18 cellular contexts compared by ENCODE assay signal in genomic region chr3:69201658-69202057, GRCh38.
DNase-seq lines count a peak whose midpoint lies in the region; ATAC-seq lines count a peak whose summit lies in the region.
"Had no signal": no experiment of that assay in that cellular context is flagged by ENCODE, and none has a peak within 500 bp of the region (broad histone marks: within the 10 kb centered on the region; RNA-seq: fewer than 3 reads in every experiment).

No MANE protein-coding gene starts in this region.

- H3K4me1 ChIP-seq in mucosa of rectum (ENCODE audit: control insufficient read depth in 2 of 2, insufficient read depth in 2 of 2, low read length in 2 of 2): peaks cover 14 to 16% of the 10 kb centered on the region in 2 donors

- DNase-seq in DMS53 (lab: John Stamatoyannopoulos, UW): peak; percentile 18
- DNase-seq in DMS53 treated with DMSO at 0.1 percent for 48 hours (lab: John Stamatoyannopoulos, UW; ENCODE audit: unreplicated experiment): no peak
- peak; percentile 38 for DNase-seq in HT-29 (ENCODE audit: low spot score)
- no peak for DNase-seq in activated T-helper 1 cell treated with anti-CD3 and anti-CD28 coated beads, Interleukin-12 subunit alpha, Interleukin-12 subunit beta, Interleukin-2, Interleukin-4 antibody, amounts not matched to agents 30 ng/mL and 10 ng/mL and 1 ng/mL, durations not matched to agents 14 hours and 24 hours and 36 hours (ENCODE audit: low spot score)
- DNase-seq in activated effector memory CD4-positive, alpha-beta T cell treated with Interleukin-2 at 50 U/mL for 16 hours: no peak
- no peak for DNase-seq in T-cell
- DNase-seq: activated gamma-delta T cell, NCI-H1048, NCI-H446 treated with DMSO at 0.1 percent for 48 hours, T-helper 9 cell had no signal

- no peak overlapping the region for H3K27ac Mint-ChIP-seq in activated T-helper 1 cell treated with anti-CD3 and anti-CD28 coated beads, Interleukin-12 subunit alpha, Interleukin-12 subunit beta, Interleukin-2, Interleukin-4 antibody, amounts not matched to agents 30 ng/mL and 10 ng/mL and 1 ng/mL, durations not matched to agents 14 hours and 24 hours and 36 hours
- H3K27ac Mint-ChIP-seq in T-cell: no peak overlapping the region

- H3K9me3 Mint-ChIP-seq in activated T-helper 1 cell treated with anti-CD3 and anti-CD28 coated beads, Interleukin-12 subunit alpha, Interleukin-12 subunit beta, Interleukin-2, Interleukin-4 antibody, amounts not matched to agents 30 ng/mL and 10 ng/mL and 1 ng/mL, durations not matched to agents 14 hours and 24 hours and 36 hours: no peaks in the 10 kb centered on the region
- no peaks in the 10 kb centered on the region for H3K9me3 Mint-ChIP-seq in T-cell
- H3K9me3 Mint-ChIP-seq: neural crest cell had no signal

- H3K36me3 ChIP-seq in mucosa of rectum (ENCODE audit: control insufficient read depth in 2 of 2, insufficient read depth in 2 of 2, low read length in 2 of 2): peaks cover 5 to 12% of the 10 kb centered on the region in 2 donors
- H3K36me3 ChIP-seq: thoracic aorta had no signal

- H3K4me3 Mint-ChIP-seq in activated T-helper 1 cell treated with anti-CD3 and anti-CD28 coated beads, Interleukin-12 subunit alpha, Interleukin-12 subunit beta, Interleukin-2, Interleukin-4 antibody, amounts not matched to agents 30 ng/mL and 10 ng/mL and 1 ng/mL, durations not matched to agents 14 hours and 24 hours and 36 hours: peak overlapping the region; percentile 16
- H3K4me3 Mint-ChIP-seq in T-cell: no peak overlapping the region
- H3K4me3 Mint-ChIP-seq: neural crest cell had no signal

- no peaks in the 10 kb centered on the region for H3K27me3 ChIP-seq in mucosa of rectum (ENCODE audit: control insufficient read depth in 2 of 2, insufficient read depth in 2 of 2, low read length in 2 of 2)

- ATAC-seq in HG03457 (IDR thresholded peaks at IDR 0.05; ENCODE audit: unreplicated experiment) (no peak), T-cell (replicated peaks in 1 of 4) (no peak)
- ATAC-seq: esophagus mucosa, HCT116 had no signal

- H3K27me3 Mint-ChIP-seq in activated T-helper 1 cell treated with anti-CD3 and anti-CD28 coated beads, Interleukin-12 subunit alpha, Interleukin-12 subunit beta, Interleukin-2, Interleukin-4 antibody, amounts not matched to agents 30 ng/mL and 10 ng/mL and 1 ng/mL, durations not matched to agents 14 hours and 24 hours and 36 hours (ENCODE audit: insufficient read depth): no peaks in the 10 kb centered on the region
- H3K27me3 Mint-ChIP-seq in T-cell: no peaks in the 10 kb centered on the region

- no peaks in the 10 kb centered on the region for H3K9me3 ChIP-seq in mucosa of rectum (ENCODE audit: control insufficient read depth in 2 of 2, low read length in 2 of 2)
- H3K9me3 ChIP-seq: thoracic aorta had no signal

- H3K36me3 Mint-ChIP-seq in activated T-helper 1 cell treated with anti-CD3 and anti-CD28 coated beads, Interleukin-12 subunit alpha, Interleukin-12 subunit beta, Interleukin-2, Interleukin-4 antibody, amounts not matched to agents 30 ng/mL and 10 ng/mL and 1 ng/mL, durations not matched to agents 14 hours and 24 hours and 36 hours (ENCODE audit: low read depth): peaks cover 25% of the 10 kb centered on the region
- peaks cover 8% of the 10 kb centered on the region for H3K36me3 Mint-ChIP-seq in T-cell

- intact Hi-C loops in activated T-helper 1 cell treated with anti-CD3 and anti-CD28 coated beads, Interleukin-12 subunit alpha, Interleukin-12 subunit beta, Interleukin-2, Interleukin-4 antibody, amounts not matched to agents 30 ng/mL and 10 ng/mL and 1 ng/mL, durations not matched to agents 14 hours and 24 hours and 36 hours (cut with micrococcal nuclease): loop anchor here (5.0 to 10.0 kb wide), 3 partner anchors 36 to 1863 kb away; partner anchors contain the start of gene SUCLG2

- H3K9ac ChIP-seq in mucosa of rectum (ENCODE audit: low read depth in 1 of 2, low read length in 2 of 2): no peak overlapping the region
- H3K9ac ChIP-seq: KMS-11 had no signal

- peak overlapping the region; percentile 12 to 18 for H3K27ac ChIP-seq in mucosa of rectum (ENCODE audit: low read depth in 2 of 2, low read length in 2 of 2)
- H3K27ac ChIP-seq: KMS-11 had no signal

- H3K4me3 ChIP-seq in mucosa of rectum (ENCODE audit: low read length in 2 of 2): no peak overlapping the region
- H3K4me3 ChIP-seq: lung had no signal

- POLR2A ChIA-PET in T-cell (lab: Charles Lee): interaction anchor here (0.6 to 1.0 kb wide), 3 partner anchors 11 to 110 kb away, joined by 3 to 7 read pairs (median 5); no protein-coding TSS in a partner anchor

- CTCF ChIA-PET in T-cell (lab: Charles Lee): no interaction called here

- H3K4me1 Mint-ChIP-seq in activated T-helper 1 cell treated with anti-CD3 and anti-CD28 coated beads, Interleukin-12 subunit alpha, Interleukin-12 subunit beta, Interleukin-2, Interleukin-4 antibody, amounts not matched to agents 30 ng/mL and 10 ng/mL and 1 ng/mL, durations not matched to agents 14 hours and 24 hours and 36 hours (ENCODE audit: low read depth): peaks cover 80% of the 10 kb centered on the region
- H3K4me1 Mint-ChIP-seq in T-cell: peaks cover 26 to 65% (median 52%) of the 10 kb centered on the region in 3 donors

Comparison
In these comparisons a context has a peak if more than half of its experiments do, and no peak if none do; other contexts are left out.
1. DNase-seq: peak in DMS53 (single experiment) and HT-29 (single experiment); none in DMS53 treated with DMSO at 0.1 percent for 48 hours (single experiment), activated T-helper 1 cell treated with anti-CD3 and anti-CD28 coated beads, Interleukin-12 subunit alpha, Interleukin-12 subunit beta, Interleukin-2, Interleukin-4 antibody, amounts not matched to agents 30 ng/mL and 10 ng/mL and 1 ng/mL, durations not matched to agents 14 hours and 24 hours and 36 hours (single experiment), activated effector memory CD4-positive, alpha-beta T cell treated with Interleukin-2 at 50 U/mL for 16 hours (single experiment) and T-cell (0 of 34).